22 cellular contexts compared by ENCODE assay signal in the genomic region with DNA sequence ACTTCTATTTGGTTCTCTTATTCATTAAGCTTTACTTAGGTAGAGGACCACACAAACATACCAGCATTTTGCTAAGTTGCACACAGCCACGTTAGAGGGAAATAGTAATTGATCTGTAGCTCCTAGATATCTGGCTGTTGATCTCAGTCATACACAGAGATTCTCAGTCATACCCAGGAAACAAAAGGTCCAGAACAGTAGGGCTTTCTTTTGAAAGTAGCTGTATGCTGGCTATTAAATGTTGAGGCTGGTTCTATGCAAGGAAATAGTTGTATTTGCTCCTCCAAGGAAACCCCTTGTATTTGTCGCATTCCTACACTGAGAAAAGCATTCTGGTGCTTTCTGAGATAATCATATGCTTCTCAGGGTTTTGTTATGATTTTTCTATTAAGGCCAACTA.
"Had no signal": no experiment of that assay in that cellular context is flagged by ENCODE, and none has a peak within 500 bp of the region (broad histone marks: within the 10 kb centered on the region; RNA-seq: fewer than 3 reads in every experiment).

No MANE protein-coding gene starts in this region.

- H3K9me3 ChIP-seq: left lung, neutrophil, pancreas, testis, upper lobe of left lung had no signal

- H3K27me3 ChIP-seq: foreskin keratinocyte, left lung, testis, upper lobe of left lung had no signal

- FAIRE-seq: kidney, pancreas had no signal

- H3K9me3 Mint-ChIP-seq: activated CD4-positive, alpha-beta T cell treated with anti-CD3 and anti-CD28 coated beads, Interleukin-2, amount 10 ng/mL, durations not matched to agents 24 days and 14 days; activated naive CD4-positive, alpha-beta T cell treated with anti-CD3 and anti-CD28 coated beads for 36 hours; activated T-cell treated with anti-CD3 and anti-CD28 coated beads, Interleukin-2, amount 50 U/mL, for 4 hours; memory B cell; T-helper 1 cell treated with Interleukin-12 subunit alpha and Interleukin-12 subunit beta and Interleukin-4 antibody, amounts not matched to agents 30 μg/mL and 1 μg/mL, for 36 hours had no signal

- H3K4me3 Mint-ChIP-seq: activated CD4-positive, alpha-beta T cell treated with anti-CD3 and anti-CD28 coated beads, Interleukin-2, amount 10 ng/mL, durations not matched to agents 24 days and 14 days; activated naive CD4-positive, alpha-beta T cell treated with anti-CD3 and anti-CD28 coated beads for 36 hours; activated T-cell treated with anti-CD3 and anti-CD28 coated beads, Interleukin-2, amount 50 U/mL, for 4 hours; dendritic cell treated with granulocyte-macrophage colony-stimulating factor and Interleukin-4, amounts not matched to agents 40 ng/mL and 50 ng/mL, for 4 days; effector memory CD8-positive, alpha-beta T cell; memory B cell; naive thymus-derived CD4-positive, alpha-beta T cell; T-helper 1 cell treated with Interleukin-12 subunit alpha and Interleukin-12 subunit beta and Interleukin-4 antibody, amounts not matched to agents 30 μg/mL and 1 μg/mL, for 36 hours had no signal

- DNase-seq: activated CD4-positive, alpha-beta T cell treated with anti-CD3 and anti-CD28 coated beads, Interleukin-2, amount 10 ng/mL, durations not matched to agents 24 days and 14 days; activated CD8-positive, alpha-beta memory T cell treated with anti-CD3 and anti-CD28 coated beads, Interleukin-2, amount 50 U/mL, for 4 hours; activated naive CD4-positive, alpha-beta T cell treated with anti-CD3 and anti-CD28 coated beads for 36 hours; activated T-cell treated with anti-CD3 and anti-CD28 coated beads, Interleukin-2, amount 50 U/mL, for 4 hours; aorta; cerebellar nuclear complex; effector memory CD8-positive, alpha-beta T cell; foreskin keratinocyte; head of caudate nucleus; kidney; left lung; naive thymus-derived CD4-positive, alpha-beta T cell; pancreas; stimulated activated CD8-positive, alpha-beta memory T cell treated with anti-CD3 and anti-CD28 coated beads, Interleukin-4, amount 100 ng/mL, for 48 hours; stimulated activated naive CD8-positive, alpha-beta T cell treated with anti-CD3 and anti-CD28 coated beads, Interleukin-15, Interleukin-2, amounts not matched to agents 100 U/mL and 50 U/mL, for 24 hours; testis; upper lobe of left lung had no signal

- H3K27ac Mint-ChIP-seq: activated CD4-positive, alpha-beta T cell treated with anti-CD3 and anti-CD28 coated beads, Interleukin-2, amount 10 ng/mL, durations not matched to agents 24 days and 14 days; activated naive CD4-positive, alpha-beta T cell treated with anti-CD3 and anti-CD28 coated beads for 36 hours; dendritic cell treated with granulocyte-macrophage colony-stimulating factor and Interleukin-4, amounts not matched to agents 40 ng/mL and 50 ng/mL, for 4 days; effector memory CD8-positive, alpha-beta T cell; memory B cell; naive thymus-derived CD4-positive, alpha-beta T cell; T-helper 1 cell treated with Interleukin-12 subunit alpha and Interleukin-12 subunit beta and Interleukin-4 antibody, amounts not matched to agents 30 μg/mL and 1 μg/mL, for 36 hours had no signal

- H3K4me3 ChIP-seq: left lung, pancreas, testis, upper lobe of left lung had no signal

- H3K4me1 Mint-ChIP-seq: activated CD4-positive, alpha-beta T cell treated with anti-CD3 and anti-CD28 coated beads, Interleukin-2, amount 10 ng/mL, durations not matched to agents 24 days and 14 days; memory B cell; naive thymus-derived CD4-positive, alpha-beta T cell had no signal

- H3K4me1 ChIP-seq: left lung, pancreas, testis, upper lobe of left lung had no signal

- H3K36me3 Mint-ChIP-seq: memory B cell; naive thymus-derived CD4-positive, alpha-beta T cell had no signal

- H3K27ac ChIP-seq: epithelial cell of prostate, foreskin keratinocyte, left lung, neutrophil, pancreas, testis, upper lobe of left lung had no signal

- H3K36me3 ChIP-seq: left lung, neutrophil, pancreas, upper lobe of left lung had no signal

- H3K27me3 Mint-ChIP-seq: activated CD4-positive, alpha-beta T cell treated with anti-CD3 and anti-CD28 coated beads, Interleukin-2, amount 10 ng/mL, durations not matched to agents 24 days and 14 days; dendritic cell treated with granulocyte-macrophage colony-stimulating factor and Interleukin-4, amounts not matched to agents 40 ng/mL and 50 ng/mL, for 4 days; effector memory CD8-positive, alpha-beta T cell; memory B cell had no signal
